ENCODE assay signal across 8 cellular contexts in the genomic region with DNA sequence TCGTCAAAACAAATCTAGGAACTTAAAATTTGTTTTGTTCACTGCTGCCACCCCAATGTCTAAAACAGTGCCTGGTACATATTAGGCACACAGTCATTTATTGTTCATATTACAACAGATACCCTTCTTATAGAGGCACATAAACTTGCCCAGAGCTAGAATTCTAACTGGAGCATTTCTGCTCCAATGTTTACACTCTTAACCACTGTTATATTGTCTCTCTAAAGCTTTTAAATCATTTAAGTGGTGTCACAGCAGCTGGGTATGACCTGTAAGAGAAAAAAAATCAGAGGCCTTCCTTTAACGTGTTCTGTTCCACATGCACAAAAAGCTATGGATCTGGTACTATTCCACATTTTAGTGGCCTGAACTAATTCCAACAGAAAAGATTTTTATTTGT. TPM values are rescaled to one million over a fixed set of nuclear protein-coding genes. Genes with fewer than 3 reads are reported as not detected.
DNase-seq lines count a peak whose midpoint lies in the region; ATAC-seq lines count a peak whose summit lies in the region.

No MANE protein-coding gene starts in this region.

- H3K4me3 ChIP-seq in SJCRH30: peak overlapping the region; percentile 88
- H3K4me3 ChIP-seq in iPS-15b (ENCODE audit: low read depth, low read length): peak overlapping the region; percentile 90

- no peaks in the 10 kb centered on the region for H3K9me3 Mint-ChIP-seq in stimulated activated naive B cell treated with anti-CD40 and anti-IgM and Interleukin-4, amounts not matched to agents 10 μg/mL and 1 μg/mL and 100 μg/mL, for 72 hours

- peak overlapping the region; percentile 31 for H3K27ac Mint-ChIP-seq in stimulated activated naive B cell treated with anti-CD40 and anti-IgM and Interleukin-4, amounts not matched to agents 10 μg/mL and 1 μg/mL and 100 μg/mL, for 72 hours

- no peak for ATAC-seq in stimulated activated naive B cell treated with anti-CD40 and anti-IgM and Interleukin-4, amounts not matched to agents 10 μg/mL and 1 μg/mL and 100 μg/mL, for 72 hours (replicated peaks)
- no peak for ATAC-seq in HG02973 (IDR thresholded peaks at IDR 0.05; ENCODE audit: unreplicated experiment)

- H3K36me3 ChIP-seq in SJCRH30 (peaks cover 59% of the 10 kb centered on the region), iPS-15b (ENCODE audit: control insufficient read depth, insufficient read depth, low read length) (peaks cover 5% of the 10 kb centered on the region)

- H3K9me3 ChIP-seq in SJCRH30 (replicated peaks) (no peaks in the 10 kb centered on the region), iPS-15b (ENCODE audit: control insufficient read depth, insufficient read depth, low read length) (no peaks in the 10 kb centered on the region)

- peaks cover 29 to 58% of the 10 kb centered on the region in 2 donors for H3K4me1 Mint-ChIP-seq in stimulated activated naive B cell treated with anti-CD40 and anti-IgM and Interleukin-4, amounts not matched to agents 10 μg/mL and 1 μg/mL and 100 μg/mL, for 72 hours

- peaks cover 21 to 28% of the 10 kb centered on the region in 2 donors for H3K36me3 Mint-ChIP-seq in stimulated activated naive B cell treated with anti-CD40 and anti-IgM and Interleukin-4, amounts not matched to agents 10 μg/mL and 1 μg/mL and 100 μg/mL, for 72 hours

- H3K4me1 ChIP-seq in SJCRH30: peaks cover 4% of the 10 kb centered on the region; the same call in 1 of the 2 replicates
- H3K4me1 ChIP-seq in iPS-15b (ENCODE audit: control insufficient read depth, insufficient read depth, low read length): peaks cover 21% of the 10 kb centered on the region

- H3K4me3 Mint-ChIP-seq in stimulated activated naive B cell treated with anti-CD40 and anti-IgM and Interleukin-4, amounts not matched to agents 10 μg/mL and 1 μg/mL and 100 μg/mL, for 72 hours: peak overlapping the region in 1 of 2 donors; percentile 70

- H3K27me3 Mint-ChIP-seq in stimulated activated naive B cell treated with anti-CD40 and anti-IgM and Interleukin-4, amounts not matched to agents 10 μg/mL and 1 μg/mL and 100 μg/mL, for 72 hours: no peaks in the 10 kb centered on the region

- H3K27ac ChIP-seq in SJCRH30: no peak overlapping the region; the same call in 1 of the 2 replicates

- DNase-seq in DMS79 treated with DMSO at 0.1 percent for 48 hours (lab: John Stamatoyannopoulos, UW) (peak; percentile 7), DMS79 (lab: John Stamatoyannopoulos, UW) (no peak), SJCRH30 (peak in 1 of 2 experiments; percentile 16), NCI-H1930 (lab: John Stamatoyannopoulos, UW) (no peak)
- DNase-seq in stimulated activated naive B cell treated with anti-CD40 and anti-IgM and Interleukin-4, amounts not matched to agents 10 μg/mL and 1 μg/mL and 100 μg/mL, for 72 hours: no peak
- no peak for DNase-seq in activated CD8-positive, alpha-beta memory T cell treated with anti-CD3 and anti-CD28 coated beads, Interleukin-2, amount 50 U/mL, for 4 hours

- no peaks in the 10 kb centered on the region for H3K27me3 ChIP-seq in SJCRH30
- no peaks in the 10 kb centered on the region for H3K27me3 ChIP-seq in iPS-15b (ENCODE audit: control insufficient read depth, insufficient read depth, low read length)

- H3K9ac ChIP-seq in iPS-15b (ENCODE audit: low read depth, low read length): no peak overlapping the region

RNA-seq across cellular contexts. Expression of a gene that starts 3.0 kb away (rescaled TPM):
- total RNA-seq in SJCRH30 (2014; rRNA removed; shearing (Covaris generic)): 484 and 529 TPM in 2 replicates

RNA-seq across cellular contexts. Expression of a gene that starts 44.4 kb away (rescaled TPM):
- 55.1 and 64.0 TPM in 2 replicates for total RNA-seq in SJCRH30 (2014; rRNA removed; shearing (Covaris generic))
